ENCODE assay signal across 8 cellular contexts in genomic region chr1:51877434-51878306, GRCh38. TPM values are rescaled to one million over a fixed set of nuclear protein-coding genes. Genes with fewer than 3 reads are reported as not detected.
A peak's percentile ranks its signal among the peaks of the same experiment; 100 is the strongest.
DNase-seq lines count a peak whose midpoint lies in the region; ATAC-seq and TF ChIP-seq lines count a peak whose summit lies in the region.

No MANE protein-coding gene starts in this region.

- peaks cover 24 to 63% (median 55%) of the 10 kb centered on the region in 6 donors for H3K4me1 ChIP-seq in spleen

- peak overlapping the region; percentile 94 to 99 (median 98) for H3K27ac ChIP-seq in spleen

- TF ChIP-seq CTCF in spleen (IDR thresholded peaks at IDR 0.05 in 8 of 11, conservative IDR thresholded peaks at IDR 0.05 in 3 of 11), result no peak
- TF ChIP-seq CTCF in GM10266 (IDR thresholded peaks at IDR 0.05; ENCODE audit: control insufficient read depth, insufficient read depth, low read depth, missing control alignments), result no peak

- intact Hi-C loops in Right ventricle myocardium superior (cut with DNase I) (no loop called here), cardiac septum (cut with DNase I) (loop anchor here (5.0 kb wide), 1 partner anchor 260 kb away; the partner anchor contains the start of gene OSBPL9), spleen (cut with DNase I; ENCODE audit: low total_unique reads) (no loop called here)

- H3K36me3 ChIP-seq in spleen, result peaks cover 0 to 18% (median 3%) of the 10 kb centered on the region in 6 donors

- no peaks in the 10 kb centered on the region for H3K9me3 ChIP-seq in spleen

- ATAC-seq in Right ventricle myocardium superior (ENCODE audit: poor library complexity), result peak; percentile 2

- no peaks in the 10 kb centered on the region for H3K9me3 Mint-ChIP-seq in activated naive CD8-positive, alpha-beta T cell treated with anti-CD3 and anti-CD28 coated beads for 36 hours

- H3K27ac Mint-ChIP-seq in activated naive CD8-positive, alpha-beta T cell treated with anti-CD3 and anti-CD28 coated beads for 36 hours, result no peak overlapping the region

- peaks cover 27% of the 10 kb centered on the region for H3K4me1 Mint-ChIP-seq in activated naive CD8-positive, alpha-beta T cell treated with anti-CD3 and anti-CD28 coated beads for 36 hours

- peaks cover 0 to 17% (median 0%) of the 10 kb centered on the region in 7 donors for H3K27me3 ChIP-seq in spleen (replicated peaks in 1 of 7)

- H3K4me3 ChIP-seq in spleen, result peak overlapping the region; percentile 67 to 95 (median 84)

- TF ChIP-seq POLR2A in spleen (IDR thresholded peaks at IDR 0.05), result no peak

- DNase-seq in Right ventricle myocardium superior, result no peak
- DNase-seq in cardiac septum (ENCODE audit: low spot score), result no peak
- DNase-seq in HS-27A (ENCODE audit: low read depth), result peak; percentile 22
- peak; percentile 24 for DNase-seq in activated naive CD8-positive, alpha-beta T cell treated with anti-CD3 and anti-CD28 coated beads for 36 hours
- peak; percentile 12 for DNase-seq in hepatic stellate cell (ENCODE audit: low spot score)
- DNase-seq in spleen, result no peak
- DNase-seq in GM19240 (ENCODE audit: insufficient read length, low spot score), result no peak
- DNase-seq in GM10266 (ENCODE audit: extremely low spot score), result no peak

- 13 to 15% (median 14%) methylated on average over 16 to 20 of the region's 20 CpGs for WGBS in spleen, 5 donors

- H3K36me3 Mint-ChIP-seq in activated naive CD8-positive, alpha-beta T cell treated with anti-CD3 and anti-CD28 coated beads for 36 hours, result peaks cover 11% of the 10 kb centered on the region

- no peak overlapping the region for H3K4me3 Mint-ChIP-seq in activated naive CD8-positive, alpha-beta T cell treated with anti-CD3 and anti-CD28 coated beads for 36 hours

- H3K27me3 Mint-ChIP-seq in activated naive CD8-positive, alpha-beta T cell treated with anti-CD3 and anti-CD28 coated beads for 36 hours, result no peaks in the 10 kb centered on the region

RNA-seq across cellular contexts. Expression of gene NRDC, which starts 0.9 kb away (rescaled TPM):
- total RNA-seq in Right ventricle myocardium superior (149 TPM), cardiac septum (111 TPM), spleen (100 to 1,000 TPM; 105 to 189 (median 132) TPM)
- 100 to 1,000 TPM; 116 to 118 TPM for total RNA-seq in activated naive CD8-positive, alpha-beta T cell treated with anti-CD3 and anti-CD28 coated beads for 36 hours
- 10 to 100 TPM; 61.3 to 85.5 (median 75.2) TPM for polyA plus RNA-seq in spleen

Comparison
In these comparisons a context has a peak if more than half of its experiments do, and no peak if none do; other contexts are left out.
1. DNase-seq: peak in HS-27A (single experiment), activated naive CD8-positive, alpha-beta T cell treated with anti-CD3 and anti-CD28 coated beads for 36 hours (single experiment) and hepatic stellate cell (single experiment); none in Right ventricle myocardium superior (single experiment), cardiac septum (single experiment), spleen (single experiment), GM19240 (single experiment) and GM10266 (single experiment).